13 cellular contexts compared by ENCODE assay signal in the genomic region with DNA sequence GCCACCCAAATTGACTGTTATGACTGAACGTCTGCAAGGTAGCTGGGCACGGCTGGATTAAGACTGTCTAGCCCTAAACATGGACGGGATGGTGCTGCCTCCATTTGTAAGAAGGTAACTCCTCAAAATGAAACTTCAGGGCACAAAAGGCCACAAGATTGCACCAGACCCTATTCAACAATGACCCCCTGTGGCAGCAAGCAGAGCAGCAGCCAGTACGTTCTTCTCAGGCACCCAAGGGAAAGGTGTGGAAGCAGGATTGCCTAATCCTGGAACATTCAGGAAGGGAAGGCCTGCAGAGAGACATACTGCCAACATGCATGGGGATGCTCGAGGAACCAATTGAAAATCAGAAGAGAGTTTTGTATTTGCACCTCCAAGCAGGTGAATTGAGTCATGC. TPM values are rescaled to one million over a fixed set of nuclear protein-coding genes. Genes with fewer than 3 reads are reported as not detected.
DNase-seq lines count a peak whose midpoint lies in the region; FAIRE-seq and TF ChIP-seq lines count a peak whose summit lies in the region.
"Had no signal": no experiment of that assay in that cellular context is flagged by ENCODE, and none has a peak within 500 bp of the region (broad histone marks: within the 10 kb centered on the region; RNA-seq: fewer than 3 reads in every experiment).

No MANE protein-coding gene starts in this region.

- DNase-seq in MCF 10A (ENCODE audit: unreplicated experiment) (peak; percentile 50), breast epithelium (ENCODE audit: low spot score in 2 of 2) (no peak), M059J (ENCODE audit: low read depth) (peak; percentile 17), bronchial epithelial cell (ENCODE audit: low read depth) (peak; percentile 28), small intestine (peak; percentile 49), H54 (ENCODE audit: insufficient read length, low spot score) (no peak), HK-2 (ENCODE audit: unreplicated experiment) (no peak), hypothalamus (lab: John Stamatoyannopoulos, UW) (no peak)
- DNase-seq: activated T-cell treated with anti-CD3 and anti-CD28 coated beads, Interleukin-2, amount 50 U/mL, for 4 hours had no signal

- no peak overlapping the region for H3K27ac Mint-ChIP-seq in MCF 10A (ENCODE audit: low read depth, unreplicated experiment)
- H3K27ac Mint-ChIP-seq: mesothelial cell of epicardium had no signal

- no TSS peak for BruUV-seq in MCF 10A (replicated peaks; lab: Mats Ljungman, UMichigan)

- FAIRE-seq in bronchial epithelial cell (lab: Jason Lieb, UNC) (no peak), small intestine (lab: Jason Lieb, UNC) (no peak), H54 (lab: Jason Lieb, UNC) (no peak)
- FAIRE-seq: endothelial cell of umbilical vein had no signal

- 87 to 98% (median 88%) methylated on average over 5 of the region's 5 CpGs for WGBS in small intestine, 3 donors

- H3K27ac ChIP-seq in breast epithelium (no peak overlapping the region), small intestine (ENCODE audit: low read depth in 1 of 2, low read length in 1 of 2) (no peak overlapping the region)

- TF ChIP-seq CTCF in MCF 10A (IDR thresholded peaks at IDR 0.05; ENCODE audit: unreplicated experiment) = peak; percentile 25
- TF ChIP-seq CTCF in breast epithelium (IDR thresholded peaks at IDR 0.05) = peak in 1 of 3 donors; percentile 12
- TF ChIP-seq CTCF in bronchial epithelial cell (IDR thresholded peaks at IDR 0.05; ENCODE audit: insufficient read depth, low read length, severe bottlenecking) = peak; percentile 48

- intact Hi-C loops in MCF 10A (cut with micrococcal nuclease) = no loop called here
- intact Hi-C loops in breast epithelium (cut with DNase I; ENCODE audit: low total_unique reads) = no loop called here

- H3K36me3 ChIP-seq in breast epithelium = no peaks in the 10 kb centered on the region
- no peaks in the 10 kb centered on the region for H3K36me3 ChIP-seq in bronchial epithelial cell (ENCODE audit: control insufficient read depth, insufficient read depth, low read length)
- H3K36me3 ChIP-seq in small intestine (ENCODE audit: control insufficient read depth in 2 of 2, insufficient read depth in 2 of 2, low read length in 2 of 2) = no peaks in the 10 kb centered on the region

- no peaks in the 10 kb centered on the region for H3K9me3 Mint-ChIP-seq in MCF 10A (ENCODE audit: unreplicated experiment)
- H3K9me3 Mint-ChIP-seq: activated T-cell treated with anti-CD3 and anti-CD28 coated beads, Interleukin-2, amount 50 U/mL, for 4 hours; mesothelial cell of epicardium had no signal

- no peak overlapping the region for H3K4me3 Mint-ChIP-seq in MCF 10A (ENCODE audit: unreplicated experiment)
- H3K4me3 Mint-ChIP-seq: activated T-cell treated with anti-CD3 and anti-CD28 coated beads, Interleukin-2, amount 50 U/mL, for 4 hours; mesothelial cell of epicardium had no signal

- POLR2A ChIA-PET in MCF 10A (lab: Yijun Ruan, JAX) = interaction anchor here (1.0 kb wide), 1 partner anchor 8 kb away, joined by 3 read pairs; no protein-coding TSS in a partner anchor

- H3K4me1 ChIP-seq in breast epithelium (no peaks in the 10 kb centered on the region), small intestine (ENCODE audit: control insufficient read depth in 2 of 2, insufficient read depth in 1 of 2, low read depth in 1 of 2, low read length in 1 of 2) (peaks cover 2 to 3% of the 10 kb centered on the region in 2 donors)

- H3K9me3 ChIP-seq in breast epithelium (no peaks in the 10 kb centered on the region), small intestine (ENCODE audit: control insufficient read depth, low read depth) (no peaks in the 10 kb centered on the region)

- CTCF ChIA-PET in MCF 10A (lab: Yijun Ruan, JAX) = interaction anchor here (1.3 to 2.4 kb wide), 2 partner anchors 15 to 17 kb away, joined by 4 to 11 read pairs; no protein-coding TSS in a partner anchor

- H3K36me3 Mint-ChIP-seq in MCF 10A (ENCODE audit: insufficient read depth, unreplicated experiment) = no peaks in the 10 kb centered on the region
- H3K36me3 Mint-ChIP-seq: mesothelial cell of epicardium had no signal

- TF ChIP-seq POLR2A in breast epithelium (IDR thresholded peaks at IDR 0.05) (no peak), H54 (IDR thresholded peaks at IDR 0.05; ENCODE audit: low read depth, low read length) (no peak)

- no peaks in the 10 kb centered on the region for H3K27me3 Mint-ChIP-seq in MCF 10A (ENCODE audit: insufficient read depth, unreplicated experiment)

- H3K27me3 ChIP-seq in breast epithelium (peaks cover 0 to 23% of the 10 kb centered on the region in 2 donors), bronchial epithelial cell (ENCODE audit: control insufficient read depth, insufficient read depth, low read length) (no peaks in the 10 kb centered on the region), small intestine (ENCODE audit: control insufficient read depth in 2 of 2, insufficient read depth in 2 of 2, low read length in 2 of 2) (peaks cover 0 to 1% of the 10 kb centered on the region in 2 donors)

- H3K4me3 ChIP-seq in breast epithelium (no peak overlapping the region), bronchial epithelial cell (ENCODE audit: low read depth, low read length) (no peak overlapping the region), small intestine (ENCODE audit: low read depth in 1 of 2, low read length in 2 of 2) (no peak overlapping the region)

- H3K4me1 Mint-ChIP-seq in MCF 10A (ENCODE audit: insufficient read depth, unreplicated experiment) = no peaks in the 10 kb centered on the region
- H3K4me1 Mint-ChIP-seq: mesothelial cell of epicardium had no signal

RNA-seq across cellular contexts. Expression of gene TBX10, which starts 4.5 kb away (rescaled TPM):
- total RNA-seq in MCF 10A (2022) (not detected in 2 replicates), breast epithelium (not detected), bronchial epithelial cell (not detected in 2 replicates)
- not detected in 2 replicates for total RNA-seq in M059J (2014; rRNA removed; shearing (Covaris generic))
- polyA plus RNA-seq in small intestine = 10 to 100 TPM; 14.4 to 69.4 (median 41.4) TPM
- total RNA-seq: activated T-cell treated with anti-CD3 and anti-CD28 coated beads, Interleukin-2, amount 50 U/mL, for 4 hours; endothelial cell of umbilical vein; mesothelial cell of epicardium; urinary bladder had no signal
- polyA plus RNA-seq: endothelial cell of umbilical vein, urinary bladder had no signal

RNA-seq across cellular contexts. Expression of gene ACY3, which starts 6.5 kb away (rescaled TPM):
- not detected in 2 replicates for total RNA-seq in MCF 10A (2022)
- under 1 TPM in 2 of 3 donors, not detected in 1; 0.66 to 0.73 TPM for total RNA-seq in breast epithelium
- 0.91 TPM in 2 replicates for total RNA-seq in M059J (2014; rRNA removed; shearing (Covaris generic))
- not detected in 2 replicates for total RNA-seq in bronchial epithelial cell
- 100 to 1,000 TPM in 2 of 3 donors, 10 to 100 TPM in 1; 36.6 to 271 (median 161) TPM for polyA plus RNA-seq in small intestine
- total RNA-seq: endothelial cell of umbilical vein, mesothelial cell of epicardium, Right ventricle myocardium inferior, urinary bladder had no signal
- polyA plus RNA-seq: endothelial cell of umbilical vein, urinary bladder had no signal

RNA-seq across cellular contexts. Expression of gene NUDT8, which starts 14.3 kb away (rescaled TPM):
- 3.6 and 6.9 TPM in 2 replicates for total RNA-seq in MCF 10A (2022)
- total RNA-seq in breast epithelium = 10 to 100 TPM in 2 of 3 donors, 1 to 10 TPM in 1; 9.7 to 15.1 (median 12.0) TPM
- total RNA-seq in M059J (2014; rRNA removed; shearing (Covaris generic)) = 2.6 and 5.7 TPM in 2 replicates
- 14.2 and 22.3 TPM in 2 replicates for total RNA-seq in bronchial epithelial cell
- 10 to 100 TPM; 38.9 to 67.1 (median 52.4) TPM for polyA plus RNA-seq in small intestine

RNA-seq across cellular contexts. Expression of gene ALDH3B2, which starts 30.4 kb away (rescaled TPM):
- total RNA-seq in MCF 10A (2022) (not detected in 2 replicates), breast epithelium (10 to 100 TPM in 2 of 3 donors, under 1 TPM in 1; 0.32 to 62.3 (median 44.1) TPM), bronchial epithelial cell (17.9 and 73.4 TPM in 2 replicates)
- total RNA-seq in M059J (2014; rRNA removed; shearing (Covaris generic)) = not detected in 2 replicates
- polyA plus RNA-seq in small intestine = under 1 TPM in 1 of 3 donors, not detected in 2; 0.12 TPM
- total RNA-seq: activated T-cell treated with anti-CD3 and anti-CD28 coated beads, Interleukin-2, amount 50 U/mL, for 4 hours; endothelial cell of umbilical vein; Right ventricle myocardium inferior had no signal
- polyA plus RNA-seq: endothelial cell of umbilical vein had no signal

RNA-seq across cellular contexts. Expression of gene NDUFV1, which starts 37.3 kb away (rescaled TPM):
- total RNA-seq in MCF 10A (2022) (158 and 223 TPM in 2 replicates), breast epithelium (100 to 1,000 TPM; 159 to 222 (median 186) TPM), bronchial epithelial cell (242 and 252 TPM in 2 replicates)
- total RNA-seq in M059J (2014; rRNA removed; shearing (Covaris generic)) = 118 and 153 TPM in 2 replicates
- 100 to 1,000 TPM; 234 to 361 (median 264) TPM for polyA plus RNA-seq in small intestine

Comparison
In these comparisons a context has a peak if more than half of its experiments do, and no peak if none do; other contexts are left out.
1. DNase-seq: peak in MCF 10A (single experiment), M059J (single experiment), bronchial epithelial cell (single experiment) and small intestine (single experiment); none in breast epithelium (0 of 2), H54 (single experiment), HK-2 (single experiment) and hypothalamus (0 of 51).